Comparison of ENCODE assay signal across 29 cellular contexts in the genomic region with DNA sequence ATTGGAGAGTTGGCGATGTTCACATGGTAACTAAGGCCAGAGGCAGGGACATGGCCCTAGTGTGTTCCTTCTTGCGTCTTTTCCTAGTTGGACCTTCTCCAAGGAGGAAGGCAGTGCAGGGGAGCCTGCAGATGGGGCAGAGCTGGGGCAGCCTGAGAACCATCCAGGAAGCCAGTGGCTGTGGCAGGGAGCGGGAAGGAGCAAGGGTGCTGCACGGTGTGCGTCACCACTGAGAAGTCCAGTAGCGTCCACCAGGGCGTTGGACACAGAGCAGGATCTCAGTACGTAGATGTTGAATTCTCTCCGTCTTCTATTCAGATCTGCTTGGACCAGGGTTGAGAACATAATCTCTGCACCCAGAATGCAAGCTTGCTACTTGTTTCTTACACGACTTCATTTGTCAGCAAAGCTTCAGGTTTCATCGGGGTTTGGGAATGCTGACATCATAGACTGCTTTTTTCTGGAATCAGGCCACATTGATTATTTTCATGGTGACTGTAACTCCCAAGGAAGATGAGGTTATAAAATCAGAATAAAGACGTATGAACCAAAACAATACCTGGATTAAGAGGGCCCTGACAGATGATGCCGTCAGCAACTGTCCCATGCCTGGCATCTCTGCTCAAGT.
"Had no signal": no experiment of that assay in that cellular context is flagged by ENCODE, and none has a peak within 500 bp of the region (broad histone marks: within the 10 kb centered on the region; RNA-seq: fewer than 3 reads in every experiment).

No MANE protein-coding gene starts in this region.

- H3K4me3 ChIP-seq: adrenal gland, ascending aorta, cardiac muscle cell, esophagus muscularis mucosa, gastrocnemius medialis, left ventricle myocardium inferior, lung, ovary, prostate gland, transverse colon had no signal

- H3K9me3 ChIP-seq: adrenal gland, ascending aorta, esophagus muscularis mucosa, gastrocnemius medialis, left ventricle myocardium inferior, neutrophil, ovary, prostate gland, transverse colon had no signal

- H3K4me1 ChIP-seq: adrenal gland, ascending aorta, gastrocnemius medialis, left ventricle myocardium inferior, prostate gland, transverse colon had no signal

- H3K27me3 ChIP-seq: adrenal gland, ascending aorta, cardiac muscle cell, esophagus muscularis mucosa, gastrocnemius medialis, neutrophil, ovary, transverse colon had no signal

- FAIRE-seq: TTC549, urothelium cell line had no signal

- ATAC-seq: stimulated activated naive B cell treated with anti-CD40 and anti-IgM and Interleukin-4, amounts not matched to agents 10 μg/mL and 1 μg/mL and 100 μg/mL, for 72 hours had no signal

- DNase-seq: activated CD4-positive, alpha-beta memory T cell treated with anti-CD3 and anti-CD28 coated beads for 36 hours; activated CD4-positive, alpha-beta T cell treated with anti-CD3 and anti-CD28 coated beads, Interleukin-2, amount 10 ng/mL, durations not matched to agents 24 days and 14 days; activated CD4-positive, CD25-positive, alpha-beta regulatory T cell treated with anti-CD3 and anti-CD28 coated beads, Interleukin-2, amount 50 U/mL, for 72 hours; activated CD8-positive, alpha-beta memory T cell treated with anti-CD3 and anti-CD28 coated beads, Interleukin-2, amount 50 U/mL, for 4 hours; activated effector memory CD4-positive, alpha-beta T cell treated with anti-CD3 and anti-CD28 coated beads, Interleukin-2, amount 50 U/mL, for 16 hours; activated naive CD4-positive, alpha-beta T cell treated with anti-CD3 and anti-CD28 coated beads for 36 hours; activated naive CD8-positive, alpha-beta T cell treated with anti-CD3 and anti-CD28 coated beads for 36 hours; activated T-cell treated with anti-CD3 and anti-CD28 coated beads, Interleukin-2, amount 50 U/mL, for 1 hour; adrenal gland; cortex of kidney; gastrocnemius medialis; glutamatergic neuron; islet precursor cell; left ventricle myocardium inferior; ovary; stimulated activated CD4-positive, alpha-beta T cell treated with anti-CD3 and anti-CD28 coated beads, Interleukin-15, amount 100 ng/mL, for 24 hours; stimulated activated CD4-positive, alpha-beta T cell treated with anti-CD3 and anti-CD28 coated beads, Interleukin-2, amount 100 ng/mL, for 24 hours; stimulated activated naive B cell treated with anti-CD40 and anti-IgM and Interleukin-4, amounts not matched to agents 10 μg/mL and 1 μg/mL and 100 μg/mL, for 72 hours; SW 1271; T-helper 9 cell; transverse colon had no signal

- H3K36me3 ChIP-seq: adrenal gland, ascending aorta, cardiac muscle cell, esophagus muscularis mucosa, gastrocnemius medialis, left ventricle myocardium inferior, neutrophil, ovary, prostate gland, transverse colon had no signal

- H3K27ac ChIP-seq: adrenal gland, ascending aorta, cardiac muscle cell, esophagus muscularis mucosa, gastrocnemius medialis, left ventricle myocardium inferior, neutrophil, ovary, prostate gland, transverse colon had no signal
